Comparison of ENCODE assay signal across 16 cellular contexts in the genomic region with DNA sequence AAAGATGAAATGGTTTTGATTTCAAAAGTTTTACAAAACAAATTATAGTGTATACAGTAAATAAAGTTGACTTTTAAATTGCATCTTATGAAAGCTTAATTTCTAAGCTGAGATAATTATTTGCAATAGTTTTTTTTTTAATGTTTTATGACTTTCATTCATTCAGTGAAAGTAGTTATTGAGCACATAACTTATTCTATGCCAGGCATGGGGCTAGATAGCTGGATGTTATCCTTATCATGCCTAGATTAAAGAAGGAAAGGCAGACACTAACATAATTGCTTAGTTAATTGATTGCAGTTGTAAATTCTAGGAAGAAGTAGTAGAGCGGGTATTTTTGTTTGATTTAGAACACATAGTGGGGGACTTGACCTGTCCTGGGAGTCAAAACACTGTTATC.
DNase-seq lines count a peak whose midpoint lies in the region; ATAC-seq, FAIRE-seq and TF ChIP-seq lines count a peak whose summit lies in the region.
"Had no signal": no experiment of that assay in that cellular context is flagged by ENCODE, and none has a peak within 500 bp of the region (broad histone marks: within the 10 kb centered on the region; RNA-seq: fewer than 3 reads in every experiment).

No MANE protein-coding gene starts in this region.

- DNase-seq in astrocyte (ENCODE audit: low read depth) = no peak
- no peak for DNase-seq in naive thymus-derived CD4-positive, alpha-beta T cell
- DNase-seq in lower leg skin (ENCODE audit: low spot score in 2 of 2) = no peak
- no peak for DNase-seq in epidermal melanocyte (ENCODE audit: insufficient read length, low spot score)
- no peak for DNase-seq in NCI-H2196 (lab: John Stamatoyannopoulos, UW; ENCODE audit: unreplicated experiment)
- no peak for DNase-seq in GDM1 (lab: John Stamatoyannopoulos, UW)
- DNase-seq: activated gamma-delta T cell; GF-D8; hippocampal formation; posterior cingulate gyrus; stimulated activated CD4-positive, alpha-beta T cell treated with anti-CD3 and anti-CD28 coated beads, Interleukin-1b, Interleukin-23, amount 100 ng/mL, for 48 hours had no signal

- H4K20me1 ChIP-seq in astrocyte (ENCODE audit: insufficient read depth, low read length) = peaks cover 30% of the 10 kb centered on the region

- peaks cover 12% of the 10 kb centered on the region for H3K36me3 Mint-ChIP-seq in astrocyte (ENCODE audit: low read depth, unreplicated experiment)
- peaks cover 0 to 40% (median 35%) of the 10 kb centered on the region in 5 donors for H3K36me3 Mint-ChIP-seq in naive thymus-derived CD4-positive, alpha-beta T cell

- CTCF ChIA-PET in HEK293 (lab: Yijun Ruan, JAX) = interaction anchor here (0.6 kb wide), 2 partner anchors 214 to 543 kb away, joined by 3 read pairs; no protein-coding TSS in a partner anchor
- CTCF ChIA-PET in naive thymus-derived CD4-positive, alpha-beta T cell (lab: Charles Lee) = no interaction called here

- H3K4me1 ChIP-seq in ACC112 (ENCODE audit: control insufficient read depth, insufficient read depth, low read length, unreplicated experiment) = peaks cover 91% of the 10 kb centered on the region
- H3K4me1 ChIP-seq in HEK293 (ENCODE audit: control insufficient read depth, insufficient read depth, low read length) = peaks cover 5% of the 10 kb centered on the region
- H3K4me1 ChIP-seq in astrocyte (ENCODE audit: insufficient read depth, low read length) = peaks cover 47% of the 10 kb centered on the region
- peaks cover 0 to 30% of the 10 kb centered on the region in 2 donors for H3K4me1 ChIP-seq in naive thymus-derived CD4-positive, alpha-beta T cell (ENCODE audit: control insufficient read depth in 2 of 2, insufficient read depth in 2 of 2, low read length in 2 of 2)
- H3K4me1 ChIP-seq: BLaER1 had no signal

- peaks cover 66% of the 10 kb centered on the region for H3K4me1 Mint-ChIP-seq in astrocyte (ENCODE audit: low read depth, unreplicated experiment)
- peaks cover 24 to 67% (median 57%) of the 10 kb centered on the region in 7 donors for H3K4me1 Mint-ChIP-seq in naive thymus-derived CD4-positive, alpha-beta T cell

- H2AFZ ChIP-seq in ACC112 (ENCODE audit: low read length, unreplicated experiment) (no peak overlapping the region), astrocyte (ENCODE audit: low read depth, low read length) (no peak overlapping the region)

- no peaks in the 10 kb centered on the region for H3K27me3 Mint-ChIP-seq in astrocyte (ENCODE audit: low read depth, unreplicated experiment)
- H3K27me3 Mint-ChIP-seq in naive thymus-derived CD4-positive, alpha-beta T cell = no peaks in the 10 kb centered on the region

- H3K4me3 ChIP-seq in ACC112 (ENCODE audit: low read depth, low read length) (no peak overlapping the region), HEK293 (ENCODE audit: low read depth, low read length) (no peak overlapping the region), astrocyte (ENCODE audit: insufficient read depth, low read depth, low read length) (no peak overlapping the region), lower leg skin (ENCODE audit: low read depth, poor library complexity, severe bottlenecking) (no peak overlapping the region)
- H3K4me3 ChIP-seq in naive thymus-derived CD4-positive, alpha-beta T cell (ENCODE audit: low read length) = no peak overlapping the region
- H3K4me3 ChIP-seq: BLaER1 had no signal

- peak overlapping the region; percentile 100 for H3K27ac ChIP-seq in ACC112 (ENCODE audit: low read depth, low read length)
- no peak overlapping the region for H3K27ac ChIP-seq in HEK293 (ENCODE audit: extremely low read depth, low read depth, low read length)
- no peak overlapping the region for H3K27ac ChIP-seq in astrocyte (ENCODE audit: low read depth, low read length)
- H3K27ac ChIP-seq in naive thymus-derived CD4-positive, alpha-beta T cell (ENCODE audit: low read depth, low read length) = no peak overlapping the region
- H3K27ac ChIP-seq: BLaER1 had no signal

- H3K36me3 ChIP-seq in ACC112 (ENCODE audit: insufficient read depth, low read length) (peaks cover 34% of the 10 kb centered on the region), HEK293 (ENCODE audit: control insufficient read depth in 2 of 2, insufficient read depth in 1 of 2, low read length in 2 of 2) (no peaks in the 10 kb centered on the region), astrocyte (ENCODE audit: insufficient read depth, low read length) (peaks cover 21% of the 10 kb centered on the region)
- no peaks in the 10 kb centered on the region for H3K36me3 ChIP-seq in naive thymus-derived CD4-positive, alpha-beta T cell (ENCODE audit: control insufficient read depth in 2 of 3, insufficient read depth in 3 of 3, low read length in 3 of 3)

- H3K9me3 ChIP-seq in HEK293 (ENCODE audit: control insufficient read depth, insufficient read depth, low read depth, low read length) (no peaks in the 10 kb centered on the region), astrocyte (ENCODE audit: insufficient read depth, low read depth, low read length) (no peaks in the 10 kb centered on the region)
- no peaks in the 10 kb centered on the region for H3K9me3 ChIP-seq in naive thymus-derived CD4-positive, alpha-beta T cell (ENCODE audit: control insufficient read depth in 2 of 3, low read length in 3 of 3)
- H3K9me3 ChIP-seq: BLaER1 had no signal

- H3K4me2 ChIP-seq in astrocyte (ENCODE audit: low read length) = no peak overlapping the region
- H3K4me2 ChIP-seq: BLaER1 had no signal

- POLR2A ChIA-PET in HEK293 (lab: Yijun Ruan, JAX) = no interaction called here
- POLR2A ChIA-PET in naive thymus-derived CD4-positive, alpha-beta T cell (lab: Charles Lee) = interaction anchor here (0.7 kb wide), 1 partner anchor 127 kb away, joined by 6 read pairs; no protein-coding TSS in a partner anchor

- TF ChIP-seq POLR2A in lower leg skin (IDR thresholded peaks at IDR 0.05) = no peak

- no peak overlapping the region for H3K4me3 Mint-ChIP-seq in astrocyte (ENCODE audit: unreplicated experiment)
- peak overlapping the region in 4 of 10 donors; percentile 1 to 20 (median 12) for H3K4me3 Mint-ChIP-seq in naive thymus-derived CD4-positive, alpha-beta T cell

- no peak for TF ChIP-seq CTCF in HEK293 (tag by site-specific recombination; IDR thresholded peaks at IDR 0.05)
- TF ChIP-seq CTCF in astrocyte (IDR thresholded peaks at IDR 0.05; ENCODE audit: insufficient read depth, low read depth, low read length) = no peak
- TF ChIP-seq CTCF in lower leg skin (IDR thresholded peaks at IDR 0.05) = no peak

- H3K9ac ChIP-seq in astrocyte (ENCODE audit: low read length) = no peak overlapping the region
- H3K9ac ChIP-seq: BLaER1 had no signal

- intact Hi-C loops in naive thymus-derived CD4-positive, alpha-beta T cell (cut with micrococcal nuclease) = loop anchor here (1.0 to 5.0 kb wide), 2 partner anchors 24 to 44 kb away; no protein-coding TSS in a partner anchor
- intact Hi-C loops in lower leg skin (cut with DNase I; ENCODE audit: low total_unique reads) = no loop called here

- H3K27me3 ChIP-seq in ACC112 (ENCODE audit: insufficient read depth, low read length) (no peaks in the 10 kb centered on the region), astrocyte (ENCODE audit: insufficient read depth, low read length) (no peaks in the 10 kb centered on the region)
- no peaks in the 10 kb centered on the region for H3K27me3 ChIP-seq in naive thymus-derived CD4-positive, alpha-beta T cell (ENCODE audit: control insufficient read depth in 2 of 2, insufficient read depth in 2 of 2, low read length in 2 of 2)
- H3K27me3 ChIP-seq: BLaER1 had no signal

- 91 to 94% methylated on average over 1 of the region's 1 CpG for WGBS in lower leg skin, 2 donors

- FAIRE-seq in astrocyte (lab: Jason Lieb, UNC) = no peak

- no peaks in the 10 kb centered on the region for H3K9me3 Mint-ChIP-seq in astrocyte (ENCODE audit: unreplicated experiment)
- H3K9me3 Mint-ChIP-seq in naive thymus-derived CD4-positive, alpha-beta T cell = peaks cover 0 to 8% (median 0%) of the 10 kb centered on the region in 11 donors

- H3K79me2 ChIP-seq in ACC112 (ENCODE audit: control insufficient read depth, insufficient read depth, low read length, unreplicated experiment) = peaks cover 84% of the 10 kb centered on the region
- peaks cover 86% of the 10 kb centered on the region for H3K79me2 ChIP-seq in astrocyte (ENCODE audit: insufficient read depth, low read length)

- ATAC-seq in naive thymus-derived CD4-positive, alpha-beta T cell = no peak
- ATAC-seq: esophagus mucosa, HCT116 had no signal

- peak overlapping the region; percentile 26 for H3K27ac Mint-ChIP-seq in astrocyte (ENCODE audit: unreplicated experiment)
- H3K27ac Mint-ChIP-seq in naive thymus-derived CD4-positive, alpha-beta T cell = peak overlapping the region in 5 of 9 donors; percentile 8 to 75 (median 32)

TF ChIP-seq in HEK293, 187 proteins besides CTCF, POLR2A, EP300 and RAD21 (continues in another document):
- no peak for TF ChIP-seq HOXA7 (CRISPR knock-in tag; IDR thresholded peaks at IDR 0.05; ENCODE audit: borderline replicate concordance)
- TF ChIP-seq, protein P1, sequence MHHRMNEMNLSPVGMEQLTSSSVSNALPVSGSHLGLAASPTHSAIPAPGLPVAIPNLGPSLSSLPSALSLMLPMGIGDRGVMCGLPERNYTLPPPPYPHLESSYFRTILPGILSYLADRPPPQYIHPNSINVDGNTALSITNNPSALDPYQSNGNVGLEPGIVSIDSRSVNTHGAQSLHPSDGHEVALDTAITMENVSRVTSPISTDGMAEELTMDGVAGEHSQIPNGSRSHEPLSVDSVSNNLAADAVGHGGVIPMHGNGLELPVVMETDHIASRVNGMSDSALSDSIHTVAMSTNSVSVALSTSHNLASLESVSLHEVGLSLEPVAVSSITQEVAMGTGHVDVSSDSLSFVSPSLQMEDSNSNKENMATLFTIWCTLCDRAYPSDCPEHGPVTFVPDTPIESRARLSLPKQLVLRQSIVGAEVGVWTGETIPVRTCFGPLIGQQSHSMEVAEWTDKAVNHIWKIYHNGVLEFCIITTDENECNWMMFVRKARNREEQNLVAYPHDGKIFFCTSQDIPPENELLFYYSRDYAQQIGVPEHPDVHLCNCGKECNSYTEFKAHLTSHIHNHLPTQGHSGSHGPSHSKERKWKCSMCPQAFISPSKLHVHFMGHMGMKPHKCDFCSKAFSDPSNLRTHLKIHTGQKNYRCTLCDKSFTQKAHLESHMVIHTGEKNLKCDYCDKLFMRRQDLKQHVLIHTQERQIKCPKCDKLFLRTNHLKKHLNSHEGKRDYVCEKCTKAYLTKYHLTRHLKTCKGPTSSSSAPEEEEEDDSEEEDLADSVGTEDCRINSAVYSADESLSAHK (tag by site-specific recombination; IDR thresholded peaks at IDR 0.05) = no peak
- no peak for TF ChIP-seq KLF7 (tag by site-specific recombination; IDR thresholded peaks at IDR 0.05; ENCODE audit: borderline replicate concordance)
- no peak for TF ChIP-seq ZNF112 (tag by site-specific recombination; IDR thresholded peaks at IDR 0.05)
- no peak for TF ChIP-seq SCRT1 (tag by site-specific recombination; IDR thresholded peaks at IDR 0.05; ENCODE audit: borderline replicate concordance)
- TF ChIP-seq ZBTB17 (tag by site-specific recombination; IDR thresholded peaks at IDR 0.05) = peak; percentile 59; the same call in 1 of the 2 replicates
- no peak for TF ChIP-seq ZNF266 (tag by site-specific recombination; IDR thresholded peaks at IDR 0.05; ENCODE audit: low read depth)
- no peak for TF ChIP-seq ZEB2 (tag by site-specific recombination; IDR thresholded peaks at IDR 0.05)
